Comparison of ENCODE assay signal across 19 cellular contexts in the genomic region with DNA sequence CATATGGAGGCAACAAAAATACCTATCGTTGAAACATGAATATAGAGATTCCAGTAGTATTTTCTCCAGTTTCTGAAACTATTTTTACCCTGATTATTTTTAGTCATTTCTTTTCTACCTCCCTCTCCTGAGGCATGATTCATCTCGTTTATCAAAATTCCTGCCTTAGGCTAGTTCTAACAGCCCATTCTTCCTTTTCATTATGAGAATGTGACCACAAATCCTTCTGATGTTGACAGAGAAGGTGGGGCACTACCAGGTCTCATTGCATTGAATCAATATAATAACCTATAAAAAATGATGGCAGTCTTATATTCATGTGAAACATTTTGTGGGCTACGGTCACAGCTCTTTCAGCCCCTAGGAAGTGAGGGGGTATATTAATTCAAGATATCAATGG.
DNase-seq lines count a peak whose midpoint lies in the region; ATAC-seq and TF ChIP-seq lines count a peak whose summit lies in the region.
"Had no signal": no experiment of that assay in that cellular context is flagged by ENCODE, and none has a peak within 500 bp of the region (broad histone marks: within the 10 kb centered on the region; RNA-seq: fewer than 3 reads in every experiment).

No MANE protein-coding gene starts in this region.

- H3K9me3 Mint-ChIP-seq in H9, result no peaks in the 10 kb centered on the region
- no peaks in the 10 kb centered on the region for H3K9me3 Mint-ChIP-seq in activated T-helper 17 cell treated with anti-CD3 and anti-CD28 coated beads, Interleukin-2, amount 50 U/mL, for 72 hours
- H3K9me3 Mint-ChIP-seq: activated T-helper 1 cell treated with anti-CD3 and anti-CD28 coated beads, Interleukin-12 subunit alpha, Interleukin-12 subunit beta, Interleukin-2, Interleukin-4 antibody, amounts not matched to agents 30 ng/mL and 10 ng/mL and 1 ng/mL, durations not matched to agents 14 hours and 24 hours and 36 hours; GM23338; stimulated activated naive CD8-positive, alpha-beta T cell treated with anti-CD3 and anti-CD28 coated beads, Interleukin-15, Interleukin-2, amounts not matched to agents 100 ng/mL and 50 ng/mL, for 24 hours had no signal

- no peak overlapping the region for H4K5ac ChIP-seq in H9 (ENCODE audit: insufficient read length, low read depth, low read length)

- no peak for ATAC-seq in heart left ventricle
- ATAC-seq in activated T-helper 17 cell treated with anti-CD3 and anti-CD28 coated beads, Interleukin-2, amount 50 U/mL, for 72 hours (replicated peaks), result no peak
- ATAC-seq: body of pancreas, gastroesophageal sphincter, GM23338 had no signal

- H3K36me3 ChIP-seq in GM23248 (ENCODE audit: low read depth) (no peaks in the 10 kb centered on the region), heart left ventricle (no peaks in the 10 kb centered on the region)
- H3K36me3 ChIP-seq: gastroesophageal sphincter, SJSA1 had no signal

- H3K4me2 ChIP-seq in GM23248 (ENCODE audit: unreplicated experiment) (no peak overlapping the region), H9 (ENCODE audit: insufficient read depth, insufficient read length, low read length) (no peak overlapping the region)
- H3K4me2 ChIP-seq: GM23338, smooth muscle cell had no signal

- no peaks in the 10 kb centered on the region for H3K9me3 ChIP-seq in GM23248 (ENCODE audit: low read depth)
- no peaks in the 10 kb centered on the region for H3K9me3 ChIP-seq in H9 (ENCODE audit: control insufficient read depth, low read depth, low read length)
- H3K9me3 ChIP-seq in heart left ventricle, result no peaks in the 10 kb centered on the region
- H3K9me3 ChIP-seq: body of pancreas, gastroesophageal sphincter, SJSA1 had no signal

- no peaks in the 10 kb centered on the region for H3K79me1 ChIP-seq in H9 (ENCODE audit: insufficient read depth, low read depth, low read length, poor library complexity, severe bottlenecking)

- H3K23me2 ChIP-seq in H9 (ENCODE audit: insufficient read length, low read depth, low read length, poor library complexity, severe bottlenecking), result no peaks in the 10 kb centered on the region

- no peak overlapping the region for H2BK12ac ChIP-seq in H9 (ENCODE audit: insufficient read length, low read depth, low read length)

- H3K23ac ChIP-seq in H9 (ENCODE audit: insufficient read length, low read depth, low read length), result no peak overlapping the region

- no peak overlapping the region for H2AK5ac ChIP-seq in H9 (ENCODE audit: insufficient read length, low read length)

- peak; percentile 78 for DNase-seq in A172 (ENCODE audit: low spot score)
- DNase-seq in GM23248, result peak; percentile 51
- peak; percentile 76 for DNase-seq in NCI-H748 treated with DMSO at 0.1 percent for 48 hours (lab: John Stamatoyannopoulos, UW)
- peak; percentile 88 for DNase-seq in epithelial cell of esophagus (ENCODE audit: low read depth)
- no peak for DNase-seq in NCI-H82 (lab: John Stamatoyannopoulos, UW)
- no peak for DNase-seq in H9
- DNase-seq in heart left ventricle, result no peak
- DNase-seq: body of pancreas; effector CD8-positive, alpha-beta T cell; Karpas-422; NCI-H1930 had no signal

- H3K27ac ChIP-seq in GM23248 (no peak overlapping the region), H9 (ENCODE audit: insufficient read length, low read depth, low read length) (no peak overlapping the region), heart left ventricle (no peak overlapping the region)
- H3K27ac ChIP-seq: body of pancreas, gastroesophageal sphincter, SJSA1 had no signal

- no peaks in the 10 kb centered on the region for H4K20me1 ChIP-seq in GM23248 (ENCODE audit: insufficient read depth)
- H4K20me1 ChIP-seq in H9 (ENCODE audit: control insufficient read depth, insufficient read depth, insufficient read length), result no peaks in the 10 kb centered on the region

- H3K4me1 ChIP-seq in GM23248 (ENCODE audit: insufficient read depth) (peaks cover 32% of the 10 kb centered on the region), H9 (ENCODE audit: insufficient read depth, low read length) (no peaks in the 10 kb centered on the region), heart left ventricle (no peaks in the 10 kb centered on the region)
- H3K4me1 ChIP-seq: body of pancreas, gastroesophageal sphincter had no signal

- peaks cover 0 to 3% of the 10 kb centered on the region in 2 experiments; a peak in 1 of 4 replicates for H3K4me1 Mint-ChIP-seq in H9
- H3K4me1 Mint-ChIP-seq in activated T-helper 17 cell treated with anti-CD3 and anti-CD28 coated beads, Interleukin-2, amount 50 U/mL, for 72 hours, result no peaks in the 10 kb centered on the region

- H3K4me3 ChIP-seq in GM23248, result no peak overlapping the region
- no peak overlapping the region for H3K4me3 ChIP-seq in epithelial cell of esophagus (ENCODE audit: low read length)
- H3K4me3 ChIP-seq in heart left ventricle, result no peak overlapping the region
- H3K4me3 ChIP-seq: body of pancreas, gastroesophageal sphincter, GM23338, SJSA1, smooth muscle cell had no signal

- H3T11ph ChIP-seq in H9 (ENCODE audit: low read length), result no peak overlapping the region

- H3K4ac ChIP-seq in H9 (ENCODE audit: low read depth, low read length), result no peak overlapping the region

- H3K27ac Mint-ChIP-seq in H9, result no peak overlapping the region
- no peak overlapping the region for H3K27ac Mint-ChIP-seq in activated T-helper 17 cell treated with anti-CD3 and anti-CD28 coated beads, Interleukin-2, amount 50 U/mL, for 72 hours
- H3K27ac Mint-ChIP-seq: activated T-helper 1 cell treated with anti-CD3 and anti-CD28 coated beads, Interleukin-12 subunit alpha, Interleukin-12 subunit beta, Interleukin-2, Interleukin-4 antibody, amounts not matched to agents 30 ng/mL and 10 ng/mL and 1 ng/mL, durations not matched to agents 14 hours and 24 hours and 36 hours; GM23338; mesothelial cell of epicardium; stimulated activated naive CD8-positive, alpha-beta T cell treated with anti-CD3 and anti-CD28 coated beads, Interleukin-15, Interleukin-2, amounts not matched to agents 100 ng/mL and 50 ng/mL, for 24 hours had no signal

- TF ChIP-seq CTCF in epithelial cell of esophagus (IDR thresholded peaks at IDR 0.05; ENCODE audit: insufficient read depth, low read depth, low read length, missing control alignments), result no peak
- TF ChIP-seq CTCF in H9 (conservative IDR thresholded peaks at IDR 0.05), result no peak
- TF ChIP-seq CTCF in heart left ventricle (IDR thresholded peaks at IDR 0.05), result no peak

- in situ Hi-C loops in GM23248 (cut with MboI), result no loop called here

- H3K79me2 ChIP-seq in GM23248 (ENCODE audit: insufficient read depth) (no peaks in the 10 kb centered on the region), H9 (ENCODE audit: insufficient read depth, low read length) (no peaks in the 10 kb centered on the region)

- H2AFZ ChIP-seq in GM23248 (no peak overlapping the region), H9 (ENCODE audit: low read length) (no peak overlapping the region)
- H2AFZ ChIP-seq: GM23338 had no signal

- no peaks in the 10 kb centered on the region for H3K36me3 Mint-ChIP-seq in H9 (ENCODE audit: insufficient read depth in 1 of 3, low read depth in 3 of 3)
- no peaks in the 10 kb centered on the region for H3K36me3 Mint-ChIP-seq in activated T-helper 17 cell treated with anti-CD3 and anti-CD28 coated beads, Interleukin-2, amount 50 U/mL, for 72 hours (ENCODE audit: low read depth)
- H3K36me3 Mint-ChIP-seq: mesothelial cell of epicardium had no signal

- no peak overlapping the region for H2BK15ac ChIP-seq in H9 (ENCODE audit: low read depth, low read length)

- H3K9ac ChIP-seq in GM23248 (no peak overlapping the region), H9 (ENCODE audit: extremely low read depth, insufficient read length, low read length) (no peak overlapping the region)

- H2BK120ac ChIP-seq in H9 (ENCODE audit: low read depth, low read length, poor library complexity, severe bottlenecking), result no peak overlapping the region

- no peak for TF ChIP-seq POLR2A in heart left ventricle (IDR thresholded peaks at IDR 0.05)

- no peak overlapping the region for H2BK5ac ChIP-seq in H9 (ENCODE audit: insufficient read length, low read length)

- H3K18ac ChIP-seq in H9 (ENCODE audit: insufficient read length, low read depth, low read length), result no peak overlapping the region

- no peak overlapping the region for H4K91ac ChIP-seq in H9 (ENCODE audit: insufficient read length, low read depth, low read length)

- no peaks in the 10 kb centered on the region for H3K27me3 Mint-ChIP-seq in H9 (ENCODE audit: low read depth)
- no peaks in the 10 kb centered on the region for H3K27me3 Mint-ChIP-seq in activated T-helper 17 cell treated with anti-CD3 and anti-CD28 coated beads, Interleukin-2, amount 50 U/mL, for 72 hours

- intact Hi-C loops in heart left ventricle (cut with DNase I), result no loop called here

- WGBS in GM23248 (ENCODE audit: low coverage in 1 of 2, low lambda C conversion rate in 2 of 2, missing lambda C conversion rate in 2 of 2), 2 experiments, result 57 to 61% methylated on average over 3 of the region's 3 CpGs
- no CpG with 5 or more reads among the region's 3 CpGs for WGBS in H9 (ENCODE audit: extremely low coverage, insufficient read length, low lambda C conversion rate)
- WGBS in heart left ventricle, 4 donors, result 54 to 61% (median 56%) methylated on average over 3 of the region's 3 CpGs

- H3K56ac ChIP-seq in H9 (ENCODE audit: insufficient read length, low read depth, low read length), result no peak overlapping the region

- H3K4me3 Mint-ChIP-seq in H9, result no peak overlapping the region
- no peak overlapping the region for H3K4me3 Mint-ChIP-seq in activated T-helper 17 cell treated with anti-CD3 and anti-CD28 coated beads, Interleukin-2, amount 50 U/mL, for 72 hours
- H3K4me3 Mint-ChIP-seq: activated T-helper 1 cell treated with anti-CD3 and anti-CD28 coated beads, Interleukin-12 subunit alpha, Interleukin-12 subunit beta, Interleukin-2, Interleukin-4 antibody, amounts not matched to agents 30 ng/mL and 10 ng/mL and 1 ng/mL, durations not matched to agents 14 hours and 24 hours and 36 hours; GM23338; mesothelial cell of epicardium; stimulated activated naive CD8-positive, alpha-beta T cell treated with anti-CD3 and anti-CD28 coated beads, Interleukin-15, Interleukin-2, amounts not matched to agents 100 ng/mL and 50 ng/mL, for 24 hours had no signal

- H3K9me2 ChIP-seq in GM23248 (ENCODE audit: insufficient read depth), result no peaks in the 10 kb centered on the region

- H3K14ac ChIP-seq in H9 (ENCODE audit: insufficient read depth, low read length), result no peak overlapping the region

- H3K27me3 ChIP-seq in GM23248 (replicated peaks; ENCODE audit: insufficient read depth), result no peaks in the 10 kb centered on the region
- H3K27me3 ChIP-seq in H9 (ENCODE audit: insufficient read depth, low read length), result no peaks in the 10 kb centered on the region
- no peaks in the 10 kb centered on the region for H3K27me3 ChIP-seq in heart left ventricle
- H3K27me3 ChIP-seq: body of pancreas, gastroesophageal sphincter, SJSA1 had no signal

- no peak overlapping the region for H4K8ac ChIP-seq in H9 (replicated peaks; ENCODE audit: insufficient read length, low read depth, low read length)

- H2BK20ac ChIP-seq in H9 (ENCODE audit: low read depth, low read length, poor library complexity, severe bottlenecking), result no peak overlapping the region

- H3F3A ChIP-seq in GM23248 (ENCODE audit: insufficient read depth), result peaks cover 21% of the 10 kb centered on the region

Comparison
In these comparisons a context has a peak if more than half of its experiments do, and no peak if none do; other contexts are left out.
1. DNase-seq: peak in A172 (single experiment), GM23248 (single experiment), NCI-H748 treated with DMSO at 0.1 percent for 48 hours (single experiment) and epithelial cell of esophagus (single experiment); none in NCI-H82 (single experiment), H9 (single experiment) and heart left ventricle (0 of 5).